13 cellular contexts compared by ENCODE assay signal in genomic region chr9:114989600-114990410, GRCh38. TPM values are rescaled to one million over a fixed set of nuclear protein-coding genes. Genes with fewer than 3 reads are reported as not detected.
DNase-seq lines count a peak whose midpoint lies in the region; ATAC-seq lines count a peak whose summit lies in the region.
"Had no signal": no experiment of that assay in that cellular context is flagged by ENCODE, and none has a peak within 500 bp of the region (broad histone marks: within the 10 kb centered on the region; RNA-seq: fewer than 3 reads in every experiment).

No MANE protein-coding gene starts in this region.

- WGBS in neuronal stem cell (ENCODE audit: extremely low coverage in 2 of 2, insufficient read length in 2 of 2, insufficient replicate concordance in 1 of 2), 2 donors: no CpG with 5 or more reads among the region's 4 CpGs

- H3K27me3 ChIP-seq in neuronal stem cell (ENCODE audit: control insufficient read depth in 3 of 3, insufficient read depth in 3 of 3, low read depth in 1 of 3, low read length in 3 of 3): peaks cover 0 to 9% (median 0%) of the 10 kb centered on the region in 3 experiments

- H3K36me3 ChIP-seq in neuronal stem cell (replicated peaks in 1 of 2; ENCODE audit: control insufficient read depth in 2 of 2, insufficient read depth in 2 of 2, low read length in 2 of 2): no peaks in the 10 kb centered on the region
- H3K36me3 ChIP-seq: cardiac muscle cell had no signal

- no peak overlapping the region for H2BK120ac ChIP-seq in neuronal stem cell (ENCODE audit: low read depth, low read length)

- no peak overlapping the region for H3K23ac ChIP-seq in neuronal stem cell (ENCODE audit: low read depth, low read length, poor library complexity)

- H3K9ac ChIP-seq in neuronal stem cell (ENCODE audit: low read depth, low read length, poor library complexity): no peak overlapping the region

- H2BK15ac ChIP-seq in neuronal stem cell (ENCODE audit: low read length): no peak overlapping the region

- no peak overlapping the region for H2AFZ ChIP-seq in neuronal stem cell (ENCODE audit: low read length)

- H3K9me3 ChIP-seq in neuronal stem cell (replicated peaks in 1 of 2; ENCODE audit: control insufficient read depth in 2 of 2, insufficient read depth in 1 of 2, low read depth in 1 of 2, low read length in 2 of 2): no peaks in the 10 kb centered on the region

- H3K4me2 ChIP-seq in neuronal stem cell (ENCODE audit: insufficient read depth, low read length, poor library complexity, severe bottlenecking): no peak overlapping the region

- peak; percentile 14 for DNase-seq in activated CD4-positive, alpha-beta T cell treated with anti-CD3 and anti-CD28 coated beads, Interleukin-2, amount 50 U/mL, for 1 hour
- DNase-seq in stimulated activated CD4-positive, alpha-beta T cell treated with anti-CD3 and anti-CD28 coated beads, Interleukin-12 subunit alpha, Interleukin-12 subunit beta, amount 100 ng/mL, for 4 hours: peak; percentile 57
- DNase-seq in SKM-1 (lab: John Stamatoyannopoulos, UW; ENCODE audit: unreplicated experiment) (no peak), neuronal stem cell (ENCODE audit: low spot score) (no peak), NCI-H69 (lab: John Stamatoyannopoulos, UW) (no peak), HK-2 (ENCODE audit: unreplicated experiment) (no peak)
- DNase-seq: hypothalamus, NCI-H1417 had no signal

- no peak overlapping the region for H2AK5ac ChIP-seq in neuronal stem cell (ENCODE audit: low read depth, low read length)

- no peak overlapping the region for H3K27ac ChIP-seq in neuronal stem cell (replicated peaks; ENCODE audit: low read length)
- H3K27ac ChIP-seq: cardiac muscle cell had no signal

- no peak overlapping the region for H3K18ac ChIP-seq in neuronal stem cell (ENCODE audit: low read length)

- H4K8ac ChIP-seq in neuronal stem cell (ENCODE audit: low read depth, low read length): no peak overlapping the region

- no peak overlapping the region for H2BK12ac ChIP-seq in neuronal stem cell (ENCODE audit: low read length)

- peak; percentile 62 for ATAC-seq in GM18502 (IDR thresholded peaks at IDR 0.05; ENCODE audit: poor library complexity, unreplicated experiment)
- peak; percentile 52 for ATAC-seq in HG02840 (IDR thresholded peaks at IDR 0.05; ENCODE audit: low FRiP score, unreplicated experiment)
- ATAC-seq: HCT116 had no signal

- peak overlapping the region in 1 of 2 donors; percentile 44 for H3K4me3 ChIP-seq in neuronal stem cell (ENCODE audit: low read length in 2 of 2)
- H3K4me3 ChIP-seq: cardiac muscle cell had no signal

- H4K91ac ChIP-seq in neuronal stem cell (ENCODE audit: low read depth, low read length, poor library complexity): no peak overlapping the region

- H3K4ac ChIP-seq in neuronal stem cell (ENCODE audit: low read length): no peak overlapping the region

- no peaks in the 10 kb centered on the region for H3K4me1 ChIP-seq in neuronal stem cell (ENCODE audit: control insufficient read depth in 2 of 2, insufficient read depth in 1 of 2, low read depth in 1 of 2, low read length in 2 of 2)

- no peaks in the 10 kb centered on the region for H3K79me1 ChIP-seq in neuronal stem cell (ENCODE audit: low read depth, low read length)

- no peak overlapping the region for H3K14ac ChIP-seq in neuronal stem cell (ENCODE audit: low read length)

- H2BK5ac ChIP-seq in neuronal stem cell (ENCODE audit: low read length): no peak overlapping the region

RNA-seq across cellular contexts. Expression of gene TNFSF8, which starts 59.4 kb away (rescaled TPM):
- not detected for polyA plus RNA-seq in neuronal stem cell (2013, experiment 1 of 2)
- not detected for polyA plus RNA-seq in neuronal stem cell (2013, experiment 2 of 2)
- polyA plus RNA-seq: cardiac muscle cell, neural cell had no signal

Comparison
In these comparisons a context has a peak if more than half of its experiments do, and no peak if none do; other contexts are left out.
1. DNase-seq: peak in activated CD4-positive, alpha-beta T cell treated with anti-CD3 and anti-CD28 coated beads, Interleukin-2, amount 50 U/mL, for 1 hour (single experiment) and stimulated activated CD4-positive, alpha-beta T cell treated with anti-CD3 and anti-CD28 coated beads, Interleukin-12 subunit alpha, Interleukin-12 subunit beta, amount 100 ng/mL, for 4 hours (single experiment); none in SKM-1 (single experiment), neuronal stem cell (single experiment), NCI-H69 (single experiment) and HK-2 (single experiment).